ENCODE assay signal across 9 cellular contexts in genomic region chr4:154314248-154314647, GRCh38.
A peak's percentile ranks its signal among the peaks of the same experiment; 100 is the strongest.
DNase-seq lines count a peak whose midpoint lies in the region; ATAC-seq, FAIRE-seq and TF ChIP-seq lines count a peak whose summit lies in the region.
"Had no signal": no experiment of that assay in that cellular context is flagged by ENCODE, and none has a peak within 500 bp of the region (broad histone marks: within the 10 kb centered on the region; RNA-seq: fewer than 3 reads in every experiment).

No MANE protein-coding gene starts in this region.

- no peaks in the 10 kb centered on the region for H3K4me1 ChIP-seq in K562 (replicated peaks in 1 of 2; ENCODE audit: control insufficient read depth in 2 of 2, insufficient read depth in 2 of 2, low read length in 2 of 2)
- no peaks in the 10 kb centered on the region for H3K4me1 ChIP-seq in liver (ENCODE audit: control insufficient read depth in 4 of 4, insufficient read depth in 4 of 4, low read length in 3 of 4)

- POLR2A ChIA-PET in K562 (lab: Yijun Ruan, JAX): no interaction called here

- H3K9me1 ChIP-seq in K562 (ENCODE audit: control insufficient read depth, insufficient read depth, low read length): no peaks in the 10 kb centered on the region

- whole genome bisulfite sequencing in K562 (ENCODE audit: insufficient coverage, low coverage, missing lambda C conversion rate): 41% methylated on average over 4 of the region's 4 CpGs
- 33% methylated on average over 4 of the region's 4 CpGs for WGBS in liver

- BruUV-seq in K562 (replicated peaks; lab: Mats Ljungman, UMichigan): no TSS peak

- no peaks in the 10 kb centered on the region for H4K20me1 ChIP-seq in K562 (replicated peaks; ENCODE audit: control insufficient read depth, insufficient read depth, low read length)

- H3K79me2 ChIP-seq in K562 (ENCODE audit: control insufficient read depth, insufficient read depth, low read length): no peaks in the 10 kb centered on the region

- TF ChIP-seq POLR2A in K562 (conservative IDR thresholded peaks at IDR 0.05): no peak

- H3K27ac ChIP-seq in K562 (ENCODE audit: extremely low read depth, low read depth, low read length): no peak overlapping the region
- H3K27ac ChIP-seq in liver (ENCODE audit: low read depth in 1 of 2, low read length in 2 of 2): no peak overlapping the region

- no peak for FAIRE-seq in K562 (lab: Jason Lieb, UNC)

- H3K36me3 ChIP-seq in K562 (ENCODE audit: control insufficient read depth, insufficient read depth, low read length): no peaks in the 10 kb centered on the region
- H3K36me3 ChIP-seq in liver (ENCODE audit: control insufficient read depth in 4 of 4, insufficient read depth in 3 of 4, low read depth in 1 of 4, low read length in 3 of 4): no peaks in the 10 kb centered on the region
- no peaks in the 10 kb centered on the region for H3K36me3 ChIP-seq in H7 (replicated peaks; ENCODE audit: control insufficient read depth, insufficient read depth, low read length)

- no peak for TF ChIP-seq EP300 in K562 (IDR thresholded peaks at IDR 0.05; ENCODE audit: low read length)

- ATAC-seq in K562: no peak

- H3K9me3 ChIP-seq in K562 (replicated peaks; ENCODE audit: control insufficient read depth, insufficient read depth, low read depth, low read length) (no peaks in the 10 kb centered on the region), liver (ENCODE audit: control insufficient read depth in 4 of 4, low read length in 3 of 4) (peaks cover 0 to 5% (median 0%) of the 10 kb centered on the region in 4 donors)

- no peak overlapping the region for H3K4me2 ChIP-seq in K562 (ENCODE audit: insufficient read depth, low read length)

- intact Hi-C loops in K562 (cut with micrococcal nuclease): loop anchor here (10.0 kb wide), 1 partner anchor 529 kb away; the partner anchor contains the start of gene SFRP2

- TF ChIP-seq RAD21 in K562 (CRISPR knock-in tag; conservative IDR thresholded peaks at IDR 0.05 in 1 of 2, IDR thresholded peaks at IDR 0.05 in 1 of 2) (peak; percentile 34 to 42), liver (IDR thresholded peaks at IDR 0.05) (peak; percentile 60 to 65)

- in situ Hi-C loops in K562 (cut with MboI): no loop called here

- no peak overlapping the region for H3K4me3 ChIP-seq in AG09309 (ENCODE audit: control insufficient read depth, low read depth, low read length)
- H3K4me3 ChIP-seq in K562: no peak overlapping the region
- no peak overlapping the region for H3K4me3 ChIP-seq in liver (ENCODE audit: low read depth in 1 of 3, low read length in 3 of 3)
- H3K4me3 ChIP-seq in H7 (ENCODE audit: insufficient read depth, low read depth, low read length): no peak overlapping the region

- DNase-seq in AG09309 (ENCODE audit: low read depth): peak; percentile 29
- peak; percentile 36 for DNase-seq in HT1080 (ENCODE audit: low read depth)
- peak in 1 of 4 experiments; percentile 5 for DNase-seq in K562 (ENCODE audit: extremely low read depth in 1 of 4, low spot score in 3 of 4)
- no peak for DNase-seq in H7
- DNase-seq in HK-2 (ENCODE audit: unreplicated experiment): no peak
- no peak for DNase-seq in 8988T
- DNase-seq in NCI-H1694 (lab: John Stamatoyannopoulos, UW): no peak
- DNase-seq: DMS153 had no signal

- no peaks in the 10 kb centered on the region for H3K27me3 ChIP-seq in K562 (ENCODE audit: control insufficient read depth in 2 of 2, insufficient read depth in 2 of 2, low read length in 2 of 2)
- H3K27me3 ChIP-seq in liver (ENCODE audit: control insufficient read depth in 4 of 4, insufficient read depth in 4 of 4, low read length in 3 of 4): no peaks in the 10 kb centered on the region
- H3K27me3 ChIP-seq in H7 (ENCODE audit: control insufficient read depth, insufficient read depth, low read length): no peaks in the 10 kb centered on the region

- TF ChIP-seq CTCF in AG09309 (IDR thresholded peaks at IDR 0.05; ENCODE audit: control insufficient read depth, insufficient read depth, low read depth, low read length, missing control alignments) (peak; percentile 57), K562 (IDR thresholded peaks at IDR 0.05 in 2 of 3, conservative IDR thresholded peaks at IDR 0.05 in 1 of 3; ENCODE audit: insufficient read depth in 2 of 3, low read depth in 1 of 3, low read length in 3 of 3) (peak in 1 of 3 experiments; percentile 34; a peak in 2 of 6 replicates), liver (IDR thresholded peaks at IDR 0.05; ENCODE audit: low read depth, low read length, missing input control) (peak; percentile 20)

- H2AFZ ChIP-seq in K562 (ENCODE audit: low read depth, low read length): no peak overlapping the region

- CTCF ChIA-PET in K562 (lab: Yijun Ruan, JAX; ENCODE audit: low intra/inter-chr PET ratio): no interaction called here

- H3K9ac ChIP-seq in K562 (ENCODE audit: insufficient read depth in 1 of 2, low read depth in 2 of 2, low read length in 2 of 2) (no peak overlapping the region), liver (ENCODE audit: low read depth in 1 of 2, low read length in 2 of 2) (no peak overlapping the region)

TF ChIP-seq in K562, 482 proteins besides CTCF, POLR2A, EP300 and RAD21:
- TF ChIP-seq HNRNPLL (IDR thresholded peaks at IDR 0.05; ENCODE audit: low read depth, low read length, poor library complexity, severe bottlenecking) (no peak), SRSF9 (IDR thresholded peaks at IDR 0.05; ENCODE audit: borderline replicate concordance, low read depth, low read length) (no peak)

TF ChIP-seq in liver, 16 proteins besides CTCF, POLR2A, EP300 and RAD21:
- TF ChIP-seq YY1 (IDR thresholded peaks at IDR 0.05): no peak
- TF ChIP-seq SP1 (IDR thresholded peaks at IDR 0.05): no peak
- no peak for TF ChIP-seq NR2F2 (IDR thresholded peaks at IDR 0.05)
- no peak for TF ChIP-seq MAX (IDR thresholded peaks at IDR 0.05)
- no peak for TF ChIP-seq JUND (IDR thresholded peaks at IDR 0.05)
- TF ChIP-seq GABPA (IDR thresholded peaks at IDR 0.05 in 1 of 2, conservative IDR thresholded peaks at IDR 0.05 in 1 of 2): no peak

Comparison
In these comparisons a context has a peak if more than half of its experiments do, and no peak if none do; other contexts are left out.
1. DNase-seq: peak in AG09309 (single experiment) and HT1080 (single experiment); none in H7 (single experiment), HK-2 (single experiment), 8988T (single experiment) and NCI-H1694 (single experiment).